In the genomic region with DNA sequence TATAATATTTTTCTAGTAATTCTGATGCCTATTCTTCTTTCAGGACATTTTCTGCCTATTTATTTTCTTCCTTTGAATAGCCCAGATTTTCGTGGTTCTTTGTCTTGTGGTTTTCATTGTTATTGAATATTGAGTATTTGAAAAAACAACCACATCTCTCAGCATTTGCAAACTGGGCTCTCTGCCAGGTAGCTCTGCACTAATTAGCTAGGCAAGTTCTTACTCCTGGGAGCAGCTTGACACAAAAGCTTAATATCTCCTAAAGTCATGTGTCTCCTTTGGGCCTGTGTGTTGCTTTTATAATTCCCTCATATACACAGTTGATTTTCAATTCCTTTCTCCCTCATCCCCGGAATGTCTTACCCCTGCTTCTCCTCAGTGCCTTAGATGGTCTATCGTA, we compare ENCODE assay signal across 14 cellular contexts.
DNase-seq lines count a peak whose midpoint lies in the region; FAIRE-seq lines count a peak whose summit lies in the region.
"Had no signal": no experiment of that assay in that cellular context is flagged by ENCODE, and none has a peak within 500 bp of the region (broad histone marks: within the 10 kb centered on the region; RNA-seq: fewer than 3 reads in every experiment).

No MANE protein-coding gene starts in this region.

- no peak for FAIRE-seq in frontal cortex (lab: Jason Lieb, UNC)
- FAIRE-seq: D721Med, K562, RCC 7860 had no signal

- DNase-seq in NCI-H446 (lab: John Stamatoyannopoulos, UW) (peak; percentile 5), NCI-H446 treated with DMSO at 0.1 percent for 48 hours (lab: John Stamatoyannopoulos, UW) (no peak), NCI-H1105 (lab: John Stamatoyannopoulos, UW) (peak; percentile 68), RPMI7951 (ENCODE audit: low read depth) (peak; percentile 20), frontal cortex (ENCODE audit: low spot score in 2 of 2) (no peak), hepatic stellate cell (ENCODE audit: low spot score) (no peak), retina (no peak)
- DNase-seq: CD4-positive, alpha-beta T cell; NCI-H1417 treated with DMSO at 0.1 percent for 48 hours; NCI-H526 treated with DMSO at 0.1 percent for 48 hours; SHP77 treated with DMSO at 0.1 percent for 48 hours had no signal

Comparison
In these comparisons a context has a peak if more than half of its experiments do, and no peak if none do; other contexts are left out.
1. DNase-seq: peak in NCI-H446 (2 of 2), NCI-H1105 (single experiment) and RPMI7951 (single experiment); none in NCI-H446 treated with DMSO at 0.1 percent for 48 hours (single experiment), frontal cortex (0 of 2), hepatic stellate cell (single experiment) and retina (single experiment).